Comparison of ENCODE assay signal across 6 cellular contexts in genomic region chr14:69375182-69375581, GRCh38.
"Had no signal": no experiment of that assay in that cellular context is flagged by ENCODE, and none has a peak within 500 bp of the region (broad histone marks: within the 10 kb centered on the region; RNA-seq: fewer than 3 reads in every experiment).

No MANE protein-coding gene starts in this region.

- DNase-seq: GM23248, GOT3, H7, KG1 had no signal

- H3K4me3 ChIP-seq: GM23248, HAP-1 had no signal

- H3K9me3 ChIP-seq: HAP-1 had no signal

- ATAC-seq: HCT116 had no signal

- H3K4me1 ChIP-seq: HAP-1 had no signal

- H2AFZ ChIP-seq: GM23248 had no signal

- H3K9ac ChIP-seq: GM23248 had no signal
